1 cellular context compared by ENCODE assay signal in the genomic region with DNA sequence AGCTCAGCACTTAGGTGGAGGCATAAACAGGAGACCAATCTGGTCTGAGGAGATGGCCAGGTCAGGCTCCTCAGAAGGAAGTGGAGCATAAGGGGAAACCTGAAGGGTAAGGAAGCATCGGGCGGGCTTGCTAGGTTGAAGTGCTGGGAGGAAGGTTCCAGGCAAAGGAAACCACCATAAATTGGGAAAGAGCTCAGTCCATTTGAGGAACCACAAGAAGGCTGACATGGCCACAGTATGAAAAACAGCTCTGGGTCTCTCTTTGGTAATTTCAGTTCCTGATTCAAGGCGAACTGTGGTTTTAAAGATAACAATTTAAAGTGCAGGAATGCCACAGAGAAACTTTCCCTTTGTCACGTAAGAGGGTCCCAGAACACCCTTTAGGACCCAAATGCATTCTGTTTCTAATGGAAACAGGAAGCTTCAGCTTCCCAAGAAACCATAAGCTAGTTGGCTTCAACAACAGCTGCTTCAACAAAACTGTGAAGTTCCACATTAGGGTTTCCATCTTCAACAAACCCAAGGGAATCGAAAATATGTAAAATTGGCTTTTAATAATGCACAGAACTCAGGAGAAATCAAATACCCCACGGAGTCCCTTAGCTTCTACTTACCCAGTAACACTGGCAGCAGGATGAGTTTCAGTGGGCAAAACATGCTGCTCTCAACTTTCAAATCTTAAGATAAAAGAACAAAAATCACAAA.
TF ChIP-seq lines count a peak whose summit lies in the region.

No MANE protein-coding gene starts in this region.

TF ChIP-seq in GM12878, 131 proteins besides CTCF, POLR2A, EP300 and RAD21 (continued from another document):
- TF ChIP-seq, protein P1, sequence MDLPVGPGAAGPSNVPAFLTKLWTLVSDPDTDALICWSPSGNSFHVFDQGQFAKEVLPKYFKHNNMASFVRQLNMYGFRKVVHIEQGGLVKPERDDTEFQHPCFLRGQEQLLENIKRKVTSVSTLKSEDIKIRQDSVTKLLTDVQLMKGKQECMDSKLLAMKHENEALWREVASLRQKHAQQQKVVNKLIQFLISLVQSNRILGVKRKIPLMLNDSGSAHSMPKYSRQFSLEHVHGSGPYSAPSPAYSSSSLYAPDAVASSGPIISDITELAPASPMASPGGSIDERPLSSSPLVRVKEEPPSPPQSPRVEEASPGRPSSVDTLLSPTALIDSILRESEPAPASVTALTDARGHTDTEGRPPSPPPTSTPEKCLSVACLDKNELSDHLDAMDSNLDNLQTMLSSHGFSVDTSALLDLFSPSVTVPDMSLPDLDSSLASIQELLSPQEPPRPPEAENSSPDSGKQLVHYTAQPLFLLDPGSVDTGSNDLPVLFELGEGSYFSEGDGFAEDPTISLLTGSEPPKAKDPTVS (IDR thresholded peaks at IDR 0.05; ENCODE audit: low read depth, low read length), result no peak
- TF ChIP-seq RUNX3 (IDR thresholded peaks at IDR 0.05; ENCODE audit: low read length) (peak; percentile 99), SMAD1 (IDR thresholded peaks at IDR 0.05; ENCODE audit: low read depth, partially characterized antibody) (no peak), IKZF1 (conservative IDR thresholded peaks at IDR 0.05) (peak; percentile 99), DPF2 (IDR thresholded peaks at IDR 0.05) (peak; percentile 97), SREBF1 (IDR thresholded peaks at IDR 0.05; ENCODE audit: low read length) (no peak), FOXM1 (IDR thresholded peaks at IDR 0.05; ENCODE audit: low read depth, low read length) (peak; percentile 87; the same call in 1 of the 2 replicates), MEF2A (IDR thresholded peaks at IDR 0.05; ENCODE audit: insufficient read depth, low read depth, low read length) (no peak), POLR2AphosphoS5 (IDR thresholded peaks at IDR 0.05; ENCODE audit: low read length) (no peak), HDAC2 (IDR thresholded peaks at IDR 0.05) (no peak), MTA2 (IDR thresholded peaks at IDR 0.05; ENCODE audit: low read depth) (peak; percentile 96), ATF7 (IDR thresholded peaks at IDR 0.05; ENCODE audit: low read depth) (peak; percentile 73), SUPT20H (IDR thresholded peaks at IDR 0.05; ENCODE audit: borderline replicate concordance, control insufficient read depth, low read depth, low read length) (no peak), E2F4 (IDR thresholded peaks at IDR 0.05; ENCODE audit: low read depth, low read length) (no peak), SRF (IDR thresholded peaks at IDR 0.05; ENCODE audit: low read depth in 2 of 2, low read length in 2 of 2) (no peak)
- TF ChIP-seq, protein P2, sequence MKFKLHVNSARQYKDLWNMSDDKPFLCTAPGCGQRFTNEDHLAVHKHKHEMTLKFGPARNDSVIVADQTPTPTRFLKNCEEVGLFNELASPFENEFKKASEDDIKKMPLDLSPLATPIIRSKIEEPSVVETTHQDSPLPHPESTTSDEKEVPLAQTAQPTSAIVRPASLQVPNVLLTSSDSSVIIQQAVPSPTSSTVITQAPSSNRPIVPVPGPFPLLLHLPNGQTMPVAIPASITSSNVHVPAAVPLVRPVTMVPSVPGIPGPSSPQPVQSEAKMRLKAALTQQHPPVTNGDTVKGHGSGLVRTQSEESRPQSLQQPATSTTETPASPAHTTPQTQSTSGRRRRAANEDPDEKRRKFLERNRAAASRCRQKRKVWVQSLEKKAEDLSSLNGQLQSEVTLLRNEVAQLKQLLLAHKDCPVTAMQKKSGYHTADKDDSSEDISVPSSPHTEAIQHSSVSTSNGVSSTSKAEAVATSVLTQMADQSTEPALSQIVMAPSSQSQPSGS (IDR thresholded peaks at IDR 0.05; ENCODE audit: low read length), result peak; percentile 75; the same call in 1 of the 2 replicates
- TF ChIP-seq, protein P3, sequence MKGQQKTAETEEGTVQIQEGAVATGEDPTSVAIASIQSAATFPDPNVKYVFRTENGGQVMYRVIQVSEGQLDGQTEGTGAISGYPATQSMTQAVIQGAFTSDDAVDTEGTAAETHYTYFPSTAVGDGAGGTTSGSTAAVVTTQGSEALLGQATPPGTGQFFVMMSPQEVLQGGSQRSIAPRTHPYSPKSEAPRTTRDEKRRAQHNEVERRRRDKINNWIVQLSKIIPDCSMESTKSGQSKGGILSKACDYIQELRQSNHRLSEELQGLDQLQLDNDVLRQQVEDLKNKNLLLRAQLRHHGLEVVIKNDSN (IDR thresholded peaks at IDR 0.05; ENCODE audit: borderline replicate concordance, extremely low read length, insufficient read depth, low read depth, low read length), result no peak
- TF ChIP-seq, protein P4, sequence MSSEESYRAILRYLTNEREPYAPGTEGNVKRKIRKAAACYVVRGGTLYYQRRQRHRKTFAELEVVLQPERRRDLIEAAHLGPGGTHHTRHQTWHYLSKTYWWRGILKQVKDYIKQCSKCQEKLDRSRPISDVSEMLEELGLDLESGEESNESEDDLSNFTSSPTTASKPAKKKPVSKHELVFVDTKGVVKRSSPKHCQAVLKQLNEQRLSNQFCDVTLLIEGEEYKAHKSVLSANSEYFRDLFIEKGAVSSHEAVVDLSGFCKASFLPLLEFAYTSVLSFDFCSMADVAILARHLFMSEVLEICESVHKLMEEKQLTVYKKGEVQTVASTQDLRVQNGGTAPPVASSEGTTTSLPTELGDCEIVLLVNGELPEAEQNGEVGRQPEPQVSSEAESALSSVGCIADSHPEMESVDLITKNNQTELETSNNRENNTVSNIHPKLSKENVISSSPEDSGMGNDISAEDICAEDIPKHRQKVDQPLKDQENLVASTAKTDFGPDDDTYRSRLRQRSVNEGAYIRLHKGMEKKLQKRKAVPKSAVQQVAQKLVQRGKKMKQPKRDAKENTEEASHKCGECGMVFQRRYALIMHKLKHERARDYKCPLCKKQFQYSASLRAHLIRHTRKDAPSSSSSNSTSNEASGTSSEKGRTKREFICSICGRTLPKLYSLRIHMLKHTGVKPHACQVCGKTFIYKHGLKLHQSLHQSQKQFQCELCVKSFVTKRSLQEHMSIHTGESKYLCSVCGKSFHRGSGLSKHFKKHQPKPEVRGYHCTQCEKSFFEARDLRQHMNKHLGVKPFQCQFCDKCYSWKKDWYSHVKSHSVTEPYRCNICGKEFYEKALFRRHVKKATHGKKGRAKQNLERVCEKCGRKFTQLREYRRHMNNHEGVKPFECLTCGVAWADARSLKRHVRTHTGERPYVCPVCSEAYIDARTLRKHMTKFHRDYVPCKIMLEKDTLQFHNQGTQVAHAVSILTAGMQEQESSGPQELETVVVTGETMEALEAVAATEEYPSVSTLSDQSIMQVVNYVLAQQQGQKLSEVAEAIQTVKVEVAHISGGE (CRISPR knock-in tag; IDR thresholded peaks at IDR 0.05), result no peak
